30 cellular contexts compared by ENCODE assay signal in genomic region chr3:124974691-124975090, GRCh38. TPM values are rescaled to one million over a fixed set of nuclear protein-coding genes. Genes with fewer than 3 reads are reported as not detected.
"Had no signal": no experiment of that assay in that cellular context is flagged by ENCODE, and none has a peak within 500 bp of the region (broad histone marks: within the 10 kb centered on the region; RNA-seq: fewer than 3 reads in every experiment).

No MANE protein-coding gene starts in this region.

- H3K4me3 ChIP-seq: heart left ventricle, left lung, right lobe of liver, skin epidermis, stomach, suprapubic skin, vagina had no signal

- H3K79me2 ChIP-seq: parathyroid adenoma had no signal

- H2AFZ ChIP-seq: parathyroid adenoma had no signal

- H3K9ac ChIP-seq: parathyroid adenoma had no signal

- ATAC-seq: heart left ventricle; left lung; right lobe of liver; stimulated activated memory B cell treated with anti-CD40 and anti-IgM and Interleukin-4, amounts not matched to agents 10 μg/mL and 1 μg/mL and 100 μg/mL, for 72 hours; WTC11 had no signal

- H3K36me3 ChIP-seq: right lobe of liver had no signal

- FAIRE-seq: bronchial epithelial cell, kidney had no signal

- H3K27me3 ChIP-seq: heart left ventricle, left lung, right lobe of liver, stomach, suprapubic skin, vagina had no signal

- H3K9me3 ChIP-seq: heart left ventricle, left lung, right lobe of liver, stomach, suprapubic skin, vagina had no signal

- DNase-seq: activated CD4-positive, alpha-beta T cell treated with anti-CD3 and anti-CD28 coated beads, Interleukin-2, amount 50 U/mL, for 48 hours; activated CD8-positive, alpha-beta memory T cell treated with anti-CD3 and anti-CD28 coated beads, Interleukin-2, amount 50 U/mL, for 48 hours; activated effector memory CD4-positive, alpha-beta T cell treated with anti-CD3 and anti-CD28 coated beads, Interleukin-2, amount 50 U/mL, for 16 hours; activated naive CD4-positive, alpha-beta T cell treated with anti-CD3 and anti-CD28 coated beads, Interleukin-2, amount 10 ng/mL, durations not matched to agents 7 days and 5 days; amygdala; cerebellar nuclear complex; cortex of kidney; endodermal cell; heart left ventricle; kidney; left lung; nucleus accumbens; right lobe of liver; stimulated activated CD4-positive, alpha-beta T cell treated with anti-CD3 and anti-CD28 coated beads, Interleukin-15, amount 100 ng/mL, for 24 hours; stomach; T1000; trophoblast cell had no signal

- H3K27ac ChIP-seq: heart left ventricle, left lung, parathyroid adenoma, right lobe of liver, skin epidermis, suprapubic skin, vagina had no signal

- H3K4me1 ChIP-seq: left lung, parathyroid adenoma, right lobe of liver, suprapubic skin, vagina had no signal

RNA-seq across cellular contexts. Expression of gene MUC13, which starts 40.1 kb away (rescaled TPM):
- total RNA-seq: activated CD8-positive, alpha-beta memory T cell treated with anti-CD3 and anti-CD28 coated beads for 36 hours; bronchial epithelial cell; fibroblast of villous mesenchyme; lung microvascular endothelial cell; mesothelial cell of epicardium; pulmonary artery endothelial cell; vagina had no signal
- polyA plus RNA-seq: neural cell had no signal
